Comparison of ENCODE assay signal across 18 cellular contexts in genomic region chr11:28383471-28383870, GRCh38.
DNase-seq lines count a peak whose midpoint lies in the region; ATAC-seq, FAIRE-seq and TF ChIP-seq lines count a peak whose summit lies in the region.
"Had no signal": no experiment of that assay in that cellular context is flagged by ENCODE, and none has a peak within 500 bp of the region (broad histone marks: within the 10 kb centered on the region; RNA-seq: fewer than 3 reads in every experiment).

No MANE protein-coding gene starts in this region.

- H3K4me1 ChIP-seq in GM23248 (ENCODE audit: insufficient read depth): peaks cover 10% of the 10 kb centered on the region
- peaks cover 10% of the 10 kb centered on the region for H3K4me1 ChIP-seq in astrocyte (ENCODE audit: insufficient read depth, low read length)
- H3K4me1 ChIP-seq in gastrocnemius medialis: no peaks in the 10 kb centered on the region

- H3K36me3 ChIP-seq in GM23248 (ENCODE audit: low read depth) (no peaks in the 10 kb centered on the region), astrocyte (ENCODE audit: insufficient read depth, low read length) (no peaks in the 10 kb centered on the region), gastrocnemius medialis (no peaks in the 10 kb centered on the region)

- H3K27ac ChIP-seq in GM23248: peak overlapping the region; percentile 85
- H3K27ac ChIP-seq in astrocyte (ENCODE audit: low read depth, low read length): peak overlapping the region; percentile 85
- no peak overlapping the region for H3K27ac ChIP-seq in gastrocnemius medialis

- peak; percentile 89 for FAIRE-seq in astrocyte (lab: Jason Lieb, UNC)
- FAIRE-seq: A204.1 had no signal

- H3K79me2 ChIP-seq in GM23248 (ENCODE audit: insufficient read depth): no peaks in the 10 kb centered on the region
- no peaks in the 10 kb centered on the region for H3K79me2 ChIP-seq in astrocyte (ENCODE audit: insufficient read depth, low read length)

- H3F3A ChIP-seq in GM23248 (ENCODE audit: insufficient read depth): peaks cover 12% of the 10 kb centered on the region

- TF ChIP-seq POLR2A in gastrocnemius medialis (IDR thresholded peaks at IDR 0.05): no peak

- peaks cover 2% of the 10 kb centered on the region for H3K36me3 Mint-ChIP-seq in astrocyte (ENCODE audit: low read depth, unreplicated experiment)

- H3K9ac ChIP-seq in GM23248 (peak overlapping the region; percentile 41; the same call in 1 of the 2 replicates), astrocyte (ENCODE audit: low read length) (peak overlapping the region; percentile 64)

- H3K27me3 Mint-ChIP-seq in astrocyte (ENCODE audit: low read depth, unreplicated experiment): no peaks in the 10 kb centered on the region
- H3K27me3 Mint-ChIP-seq: CD4-positive, alpha-beta T cell had no signal

- H3K9me2 ChIP-seq in GM23248 (ENCODE audit: insufficient read depth): no peaks in the 10 kb centered on the region

- in situ Hi-C loops in GM23248 (cut with MboI) (no loop called here), gastrocnemius medialis (cut with MboI; ENCODE audit: low sequenced_read_pairs in 4 of 4) (no loop called here)

- no peak for ATAC-seq in gastrocnemius medialis
- ATAC-seq in GM21526 (IDR thresholded peaks at IDR 0.05; ENCODE audit: low FRiP score, unreplicated experiment): no peak
- ATAC-seq in GM19351 (IDR thresholded peaks at IDR 0.05; ENCODE audit: unreplicated experiment): no peak
- ATAC-seq: Panc1 had no signal

- H3K4me3 Mint-ChIP-seq in astrocyte (ENCODE audit: unreplicated experiment): no peak overlapping the region
- H3K4me3 Mint-ChIP-seq: CD4-positive, alpha-beta T cell; H9 had no signal

- H3K27ac Mint-ChIP-seq in astrocyte (ENCODE audit: unreplicated experiment): peak overlapping the region; percentile 97
- H3K27ac Mint-ChIP-seq: CD4-positive, alpha-beta T cell; H9 had no signal

- peaks cover 14% of the 10 kb centered on the region for H3K4me1 Mint-ChIP-seq in astrocyte (ENCODE audit: low read depth, unreplicated experiment)

- H4K20me1 ChIP-seq in GM23248 (ENCODE audit: insufficient read depth): no peaks in the 10 kb centered on the region
- no peaks in the 10 kb centered on the region for H4K20me1 ChIP-seq in astrocyte (ENCODE audit: insufficient read depth, low read length)

- H3K27me3 ChIP-seq in GM23248 (replicated peaks; ENCODE audit: insufficient read depth) (no peaks in the 10 kb centered on the region), astrocyte (ENCODE audit: insufficient read depth, low read length) (no peaks in the 10 kb centered on the region), gastrocnemius medialis (no peaks in the 10 kb centered on the region)

- H3K4me2 ChIP-seq in GM23248 (ENCODE audit: unreplicated experiment) (peak overlapping the region; percentile 17), astrocyte (ENCODE audit: low read length) (no peak overlapping the region)

- H3K9me3 Mint-ChIP-seq in astrocyte (ENCODE audit: unreplicated experiment): peaks cover 5% of the 10 kb centered on the region

- DNase-seq in AG09309 (ENCODE audit: low read depth): peak; percentile 47
- peak; percentile 25 for DNase-seq in GM23248
- DNase-seq in astrocyte (ENCODE audit: low read depth): peak; percentile 69
- peak; percentile 3 for DNase-seq in fibroblast of mammary gland (ENCODE audit: low read depth)
- no peak for DNase-seq in gastrocnemius medialis
- no peak for DNase-seq in AML-193 (lab: John Stamatoyannopoulos, UW)
- DNase-seq: CD4-positive, alpha-beta T cell; DMS79; H9; Kasumi-1; NCI-H1436; NCI-H2081; NCI-H510A treated with DMSO at 0.1 percent for 48 hours; Right ventricle myocardium superior had no signal

- no peak for TF ChIP-seq CTCF in AG09309 (IDR thresholded peaks at IDR 0.05; ENCODE audit: control insufficient read depth, insufficient read depth, low read depth, low read length, missing control alignments)
- no peak for TF ChIP-seq CTCF in astrocyte (IDR thresholded peaks at IDR 0.05; ENCODE audit: insufficient read depth, low read depth, low read length)
- no peak for TF ChIP-seq CTCF in fibroblast of mammary gland (conservative IDR thresholded peaks at IDR 0.05; ENCODE audit: control insufficient read depth, insufficient read depth, low read depth, low read length)
- TF ChIP-seq CTCF in gastrocnemius medialis (IDR thresholded peaks at IDR 0.05 in 4 of 5, conservative IDR thresholded peaks at IDR 0.05 in 1 of 5): no peak

- no peaks in the 10 kb centered on the region for H3K9me3 ChIP-seq in GM23248 (ENCODE audit: low read depth)
- no peaks in the 10 kb centered on the region for H3K9me3 ChIP-seq in astrocyte (ENCODE audit: insufficient read depth, low read depth, low read length)
- no peaks in the 10 kb centered on the region for H3K9me3 ChIP-seq in gastrocnemius medialis

- H2AFZ ChIP-seq in GM23248: no peak overlapping the region
- no peak overlapping the region for H2AFZ ChIP-seq in astrocyte (ENCODE audit: low read depth, low read length)

- intact Hi-C loops in gastrocnemius medialis (cut with DNase I; ENCODE audit: low total_unique reads): no loop called here

- 72 to 75% methylated on average over 1 of the region's 1 CpG for whole genome bisulfite sequencing in GM23248 (ENCODE audit: low coverage in 1 of 2, low lambda C conversion rate in 2 of 2, missing lambda C conversion rate in 2 of 2), 2 experiments

- H3K4me3 ChIP-seq in AG09309 (ENCODE audit: control insufficient read depth, low read depth, low read length) (no peak overlapping the region), GM23248 (no peak overlapping the region), astrocyte (ENCODE audit: insufficient read depth, low read depth, low read length) (no peak overlapping the region), fibroblast of mammary gland (ENCODE audit: control insufficient read depth, low read depth, low read length) (no peak overlapping the region), gastrocnemius medialis (no peak overlapping the region)

Comparison
In these comparisons a context has a peak if more than half of its experiments do, and no peak if none do; other contexts are left out.
1. DNase-seq: peak in AG09309 (single experiment), GM23248 (single experiment), astrocyte (single experiment) and fibroblast of mammary gland (single experiment); none in gastrocnemius medialis (0 of 2) and AML-193 (0 of 2).
2. H3K27ac ChIP-seq: peak in GM23248 (single experiment) and astrocyte (single experiment); none in gastrocnemius medialis (0 of 4).